9 cellular contexts compared by ENCODE assay signal in the genomic region with DNA sequence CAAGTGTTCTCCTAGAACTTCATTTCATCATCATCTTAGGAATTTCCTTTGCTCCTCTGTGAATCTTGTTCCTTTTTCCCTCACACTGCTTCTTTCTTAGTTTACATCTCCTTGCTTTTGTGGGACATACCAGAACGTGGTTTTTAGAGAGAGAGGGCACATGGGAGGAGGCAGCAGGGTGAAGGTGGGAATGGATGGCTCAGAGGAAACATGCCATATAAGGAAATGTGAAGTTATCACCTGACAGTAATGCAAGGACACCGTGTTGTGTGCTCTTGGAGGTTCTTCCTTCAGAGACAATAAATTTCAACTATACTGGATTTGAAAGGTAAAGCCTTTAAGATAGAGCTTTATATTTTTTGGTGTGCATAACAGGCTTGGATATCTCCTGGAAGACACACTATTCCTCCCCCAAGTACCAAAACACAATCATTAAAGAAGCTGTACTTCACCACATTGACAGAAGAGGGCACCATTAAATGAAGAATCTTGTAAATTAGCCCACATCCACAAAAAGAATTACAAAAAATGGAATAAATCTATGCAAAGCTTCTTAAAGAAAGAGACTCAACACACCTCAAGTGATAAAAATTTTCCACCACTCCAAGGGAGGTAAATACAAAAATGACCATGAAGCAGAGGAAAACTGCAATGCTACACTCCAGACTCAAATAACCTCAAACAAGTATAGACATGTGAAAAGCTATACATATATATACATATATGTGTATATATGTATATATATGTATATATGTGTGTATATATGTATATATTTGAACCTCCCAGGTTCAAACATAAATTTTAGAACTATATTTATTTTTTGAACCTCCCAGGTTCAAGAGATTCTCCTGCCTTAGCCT. TPM values are rescaled to one million over a fixed set of nuclear protein-coding genes. Genes with fewer than 3 reads are reported as not detected.
DNase-seq lines count a peak whose midpoint lies in the region; ATAC-seq and TF ChIP-seq lines count a peak whose summit lies in the region.
"Had no signal": no experiment of that assay in that cellular context is flagged by ENCODE, and none has a peak within 500 bp of the region (broad histone marks: within the 10 kb centered on the region; RNA-seq: fewer than 3 reads in every experiment).

No MANE protein-coding gene starts in this region.

- TF ChIP-seq POLR2A in body of pancreas (IDR thresholded peaks at IDR 0.05): no peak

- TF ChIP-seq CTCF in body of pancreas (IDR thresholded peaks at IDR 0.05): peak in 6 of 7 experiments; percentile 38 to 54 (median 47)
- peak; percentile 35 for TF ChIP-seq CTCF in lung (IDR thresholded peaks at IDR 0.05; ENCODE audit: control extremely low read depth, extremely low read depth)

- H3K27me3 ChIP-seq in body of pancreas: no peaks in the 10 kb centered on the region
- no peaks in the 10 kb centered on the region for H3K27me3 ChIP-seq in lung (ENCODE audit: control insufficient read depth, insufficient read depth)

- ATAC-seq in body of pancreas: no peak
- no peak for ATAC-seq in lung (ENCODE audit: insufficient read depth, low FRiP score)
- ATAC-seq in HG03469 (IDR thresholded peaks at IDR 0.05; ENCODE audit: unreplicated experiment): no peak
- ATAC-seq in HG03045 (IDR thresholded peaks at IDR 0.05; ENCODE audit: unreplicated experiment): no peak

- H3K27ac ChIP-seq in body of pancreas (no peak overlapping the region), lung (ENCODE audit: low read depth in 1 of 2, low read length in 1 of 2) (no peak overlapping the region)

- H3K4me1 ChIP-seq in body of pancreas (no peaks in the 10 kb centered on the region), lung (ENCODE audit: control insufficient read depth in 2 of 2, insufficient read depth in 2 of 2, low read length in 2 of 2) (no peaks in the 10 kb centered on the region)

- DNase-seq in NOMO-1 treated with DMSO at 0.1 percent for 48 hours (lab: John Stamatoyannopoulos, UW; ENCODE audit: unreplicated experiment) (peak; percentile 44), NOMO-1 (lab: John Stamatoyannopoulos, UW; ENCODE audit: unreplicated experiment in 2 of 2) (no peak), LHCN-M2 (ENCODE audit: low read depth) (peak; percentile 15), body of pancreas (no peak), lung (ENCODE audit: low spot score) (no peak), globus pallidus (ENCODE audit: low spot score) (no peak)
- DNase-seq: stimulated activated naive B cell treated with anti-CD40 and anti-IgM and Interleukin-4, amounts not matched to agents 10 μg/mL and 1 μg/mL and 100 μg/mL, for 72 hours had no signal

- H3K4me3 ChIP-seq in body of pancreas (no peak overlapping the region), lung (no peak overlapping the region)

- WGBS in body of pancreas, 2 donors: 25 to 27% methylated on average over 2 of the region's 2 CpGs
- 32 to 46% methylated on average over 2 of the region's 2 CpGs for WGBS in lung, 2 donors

- intact Hi-C loops in body of pancreas (cut with DNase I): loop anchor here (10.0 kb wide), 1 partner anchor 52 kb away; no protein-coding TSS in a partner anchor

- no peaks in the 10 kb centered on the region for H3K36me3 ChIP-seq in body of pancreas (replicated peaks in 1 of 2; ENCODE audit: insufficient read depth in 1 of 2, low read depth in 2 of 2)
- no peaks in the 10 kb centered on the region for H3K36me3 ChIP-seq in lung (ENCODE audit: control insufficient read depth in 2 of 2, insufficient read depth in 2 of 2, low read length in 2 of 2)

- H3K9me3 ChIP-seq in body of pancreas: no peaks in the 10 kb centered on the region
- H3K9me3 ChIP-seq in lung (ENCODE audit: control insufficient read depth in 2 of 2, insufficient read depth in 1 of 2, low read length in 1 of 2): no peaks in the 10 kb centered on the region

RNA-seq across cellular contexts. Expression of gene RPL39L, which starts 26.1 kb away (rescaled TPM):
- total RNA-seq in LHCN-M2 (2014; rRNA removed) (11.9 and 23.9 TPM in 2 replicates), body of pancreas (1 to 10 TPM in 1 of 2 donors, not detected in 1; 7.8 TPM), lung (1 to 10 TPM; 5.0 to 7.9 TPM)
- polyA plus RNA-seq in LHCN-M2 (2012): 18.2 TPM
- 1 to 10 TPM; 3.4 to 9.4 TPM for polyA plus RNA-seq in lung

Comparison
In these comparisons a context has a peak if more than half of its experiments do, and no peak if none do; other contexts are left out.
1. DNase-seq: peak in NOMO-1 treated with DMSO at 0.1 percent for 48 hours (single experiment) and LHCN-M2 (single experiment); none in NOMO-1 (0 of 2), body of pancreas (0 of 4), lung (single experiment) and globus pallidus (single experiment).